Comparison of ENCODE assay signal across 1 cellular context in the genomic region with DNA sequence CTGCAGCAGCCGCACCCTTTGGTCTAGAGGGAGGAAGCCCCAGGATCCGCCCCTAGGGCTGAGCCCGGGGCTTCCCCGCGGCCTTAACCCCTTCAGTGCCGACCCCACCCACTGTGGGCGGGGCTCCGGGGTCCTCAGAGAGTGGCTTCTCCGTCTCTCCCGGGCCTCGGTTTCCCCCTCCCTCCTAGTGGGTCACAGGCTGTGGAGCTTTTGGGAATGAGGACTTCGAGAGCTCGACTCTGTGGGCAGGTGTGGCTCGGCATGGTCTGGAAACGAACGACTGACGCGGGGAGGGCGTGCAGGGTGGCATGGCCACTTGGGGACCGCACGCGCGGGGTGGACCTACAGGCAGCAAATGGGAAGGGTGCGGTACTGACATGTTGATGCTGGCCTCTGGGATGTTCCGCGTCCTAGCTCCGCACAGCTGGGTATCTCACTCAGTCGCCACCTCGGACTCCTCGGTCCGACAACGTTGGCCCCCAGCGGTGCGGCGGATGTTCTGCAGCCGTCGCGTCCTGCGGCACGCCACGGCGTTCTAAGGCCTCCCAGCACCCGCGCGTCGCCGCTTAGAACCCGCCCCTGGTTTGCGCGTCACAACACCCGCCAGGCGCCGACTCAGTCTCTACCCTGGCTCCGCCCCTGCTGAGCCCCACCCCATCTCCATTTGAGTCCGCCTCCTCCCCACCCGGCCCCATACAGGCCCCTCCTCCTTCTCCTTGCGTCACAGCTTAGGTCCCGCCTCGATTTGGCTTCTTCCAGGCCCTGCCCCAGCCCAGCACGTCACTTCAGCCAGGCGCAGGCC.
TF ChIP-seq lines count a peak whose summit lies in the region.

A gene with protein sequence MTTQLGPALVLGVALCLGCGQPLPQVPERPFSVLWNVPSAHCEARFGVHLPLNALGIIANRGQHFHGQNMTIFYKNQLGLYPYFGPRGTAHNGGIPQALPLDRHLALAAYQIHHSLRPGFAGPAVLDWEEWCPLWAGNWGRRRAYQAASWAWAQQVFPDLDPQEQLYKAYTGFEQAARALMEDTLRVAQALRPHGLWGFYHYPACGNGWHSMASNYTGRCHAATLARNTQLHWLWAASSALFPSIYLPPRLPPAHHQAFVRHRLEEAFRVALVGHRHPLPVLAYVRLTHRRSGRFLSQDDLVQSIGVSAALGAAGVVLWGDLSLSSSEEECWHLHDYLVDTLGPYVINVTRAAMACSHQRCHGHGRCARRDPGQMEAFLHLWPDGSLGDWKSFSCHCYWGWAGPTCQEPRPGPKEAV (minus strand): TSS at position 570 of the 802 bp plus-strand sequence. CDS start 3,803 bp downstream, outside the sequence.
TSS of gene NAA80 (minus strand) at position 570 of the 802 bp plus-strand sequence. CDS start 1,942 bp downstream, outside the sequence.

TF ChIP-seq in endothelial cell of umbilical vein, 7 proteins besides CTCF, POLR2A, EP300 and RAD21:
- TF ChIP-seq MYC (IDR thresholded peaks at IDR 0.05; ENCODE audit: low read depth, low read length) (no peak), GATA2 (IDR thresholded peaks at IDR 0.05; ENCODE audit: insufficient read depth, insufficient read length, low read depth, low read length) (no peak), POLR2AphosphoS5 (IDR thresholded peaks at IDR 0.05; ENCODE audit: insufficient read depth, low read depth, low read length) (peak; percentile 92)
- TF ChIP-seq, protein P1, sequence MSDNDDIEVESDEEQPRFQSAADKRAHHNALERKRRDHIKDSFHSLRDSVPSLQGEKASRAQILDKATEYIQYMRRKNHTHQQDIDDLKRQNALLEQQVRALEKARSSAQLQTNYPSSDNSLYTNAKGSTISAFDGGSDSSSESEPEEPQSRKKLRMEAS (IDR thresholded peaks at IDR 0.05; ENCODE audit: insufficient read depth, insufficient read length): peak; percentile 70
